ENCODE assay signal across 22 cellular contexts in genomic region chr16:49504023-49504364, GRCh38.
"Had no signal": no experiment of that assay in that cellular context is flagged by ENCODE, and none has a peak within 500 bp of the region (broad histone marks: within the 10 kb centered on the region; RNA-seq: fewer than 3 reads in every experiment).

No MANE protein-coding gene starts in this region.

- H3K4me1 ChIP-seq: breast epithelium, heart right ventricle, lower lobe of right lung, spleen had no signal

- H3K9me3 ChIP-seq: breast epithelium, heart right ventricle, lower lobe of right lung, spleen, thoracic aorta had no signal

- DNase-seq: activated CD4-positive, alpha-beta T cell treated with anti-CD3 and anti-CD28 coated beads, Interleukin-2, amount 10 ng/mL, durations not matched to agents 7 days and 5 days; activated CD8-positive, alpha-beta T cell treated with anti-CD3 and anti-CD28 coated beads for 36 hours; activated naive CD8-positive, alpha-beta T cell treated with anti-CD3 and anti-CD28 coated beads for 36 hours; activated T-cell treated with anti-CD3 and anti-CD28 coated beads, Interleukin-2, amount 50 U/mL, for 1 hour; amniotic stem cell; endodermal cell; heart right ventricle; islet precursor cell; left cardiac atrium; lower lobe of right lung; mesendoderm; naive B cell; occipital lobe; retina; stimulated activated CD4-positive, alpha-beta T cell treated with anti-CD3 and anti-CD28 coated beads, Interleukin-4, amount 100 ng/mL, for 1 hour; stimulated activated naive CD4-positive, alpha-beta T cell treated with Interleukin-2 at 50 U/mL for 16 hours; WERI-Rb-1 had no signal

- H3K4me3 ChIP-seq: breast epithelium, coronary artery, heart right ventricle, lower lobe of right lung, spleen, thoracic aorta had no signal

- H3K27ac ChIP-seq: breast epithelium, coronary artery, epithelial cell of prostate, heart right ventricle, lower lobe of right lung, spleen, thoracic aorta, WERI-Rb-1 had no signal

- ATAC-seq: activated CD8-positive, alpha-beta T cell treated with anti-CD3 and anti-CD28 coated beads for 36 hours; left cardiac atrium had no signal

- H3K27me3 ChIP-seq: breast epithelium, heart right ventricle, spleen had no signal

- H3K36me3 ChIP-seq: breast epithelium, heart right ventricle, lower lobe of right lung, spleen, thoracic aorta, WERI-Rb-1 had no signal
